In the genomic region with DNA sequence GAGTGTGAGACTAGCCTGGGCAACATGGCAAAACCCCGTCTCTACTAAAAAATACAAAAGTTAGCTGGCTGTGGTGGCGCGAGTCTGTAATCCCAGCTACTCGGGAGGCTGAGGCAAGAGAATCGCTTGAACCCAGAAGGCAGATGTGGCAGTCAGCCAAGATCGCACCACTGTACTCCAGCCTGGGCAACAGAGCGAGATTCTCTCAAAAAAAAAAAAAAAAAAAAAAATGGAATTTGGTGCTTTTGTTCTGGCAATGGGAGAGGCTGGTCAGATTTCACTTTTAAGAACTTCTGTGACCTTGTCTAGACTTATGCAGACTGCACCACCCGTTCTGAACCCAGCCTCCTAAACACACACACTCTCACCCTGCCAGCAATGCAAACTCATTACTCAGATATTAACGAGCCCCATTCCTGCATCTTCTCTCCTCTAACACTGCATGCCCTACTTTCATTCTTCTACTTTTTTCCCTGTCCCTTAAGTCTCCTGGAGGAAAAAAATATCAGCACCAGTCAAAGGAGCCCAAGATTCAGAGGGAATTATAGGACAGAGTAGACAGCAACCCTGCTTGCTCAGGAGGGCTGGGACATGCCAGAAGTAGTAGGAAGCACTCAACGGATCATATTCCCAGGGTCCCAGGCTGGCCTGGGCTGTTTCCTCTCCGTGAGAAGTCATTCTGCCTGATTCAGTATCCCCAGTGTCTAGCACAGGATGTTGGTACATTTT, we compare ENCODE assay signal across 13 cellular contexts. TPM values are rescaled to one million over a fixed set of nuclear protein-coding genes. Genes with fewer than 3 reads are reported as not detected.
DNase-seq lines count a peak whose midpoint lies in the region; ATAC-seq and TF ChIP-seq lines count a peak whose summit lies in the region.
"Had no signal": no experiment of that assay in that cellular context is flagged by ENCODE, and none has a peak within 500 bp of the region (broad histone marks: within the 10 kb centered on the region; RNA-seq: fewer than 3 reads in every experiment).

No MANE protein-coding gene starts in this region.

- H3K27me3 ChIP-seq in liver (ENCODE audit: control insufficient read depth in 4 of 4, insufficient read depth in 4 of 4, low read length in 3 of 4): no peaks in the 10 kb centered on the region
- H3K27me3 ChIP-seq in thyroid gland: no peaks in the 10 kb centered on the region

- H3K4me3 ChIP-seq in liver (ENCODE audit: low read depth in 1 of 3, low read length in 3 of 3): no peak overlapping the region
- no peak overlapping the region for H3K4me3 ChIP-seq in thyroid gland (replicated peaks in 1 of 3)

- peak; percentile 37 for DNase-seq in HCEC 1CT
- no peak for DNase-seq in chondrocyte (ENCODE audit: low spot score)
- no peak for DNase-seq in thyroid gland
- DNase-seq in mesothelial cell of epicardium (ENCODE audit: low spot score in 2 of 2, unreplicated experiment in 2 of 2): no peak
- DNase-seq in retina: no peak
- no peak for DNase-seq in NCI-H2107 treated with DMSO at 0.1 percent for 48 hours (lab: John Stamatoyannopoulos, UW; ENCODE audit: unreplicated experiment)
- DNase-seq: activated CD4-positive, alpha-beta T cell treated with anti-CD3 and anti-CD28 coated beads for 36 hours; activated T-cell treated with anti-CD3 and anti-CD28 coated beads, Interleukin-2, amount 50 U/mL, for 4 hours; COR-L47 had no signal

- 70% methylated on average over 11 of the region's 11 CpGs for WGBS in liver
- 74 to 79% methylated on average over 11 of the region's 11 CpGs for WGBS in thyroid gland, 2 donors

- ATAC-seq in GM19035 (IDR thresholded peaks at IDR 0.05; ENCODE audit: unreplicated experiment): no peak
- ATAC-seq: activated CD4-positive, alpha-beta T cell treated with anti-CD3 and anti-CD28 coated beads for 36 hours; activated T-cell treated with anti-CD3 and anti-CD28 coated beads, Interleukin-2, amount 50 U/mL, for 4 hours had no signal

- H3K4me3 Mint-ChIP-seq in chondrocyte (ENCODE audit: unreplicated experiment) (peak overlapping the region; percentile 29), mesothelial cell of epicardium (no peak overlapping the region)
- H3K4me3 Mint-ChIP-seq: activated CD4-positive, alpha-beta T cell treated with anti-CD3 and anti-CD28 coated beads for 36 hours; activated T-cell treated with anti-CD3 and anti-CD28 coated beads, Interleukin-2, amount 50 U/mL, for 4 hours; stimulated activated naive CD8-positive, alpha-beta T cell treated with anti-CD3 and anti-CD28 coated beads, Interleukin-15, Interleukin-2, amounts not matched to agents 100 ng/mL and 50 ng/mL, for 24 hours had no signal

- peaks cover 0 to 12% (median 7%) of the 10 kb centered on the region in 4 donors for H3K36me3 ChIP-seq in liver (ENCODE audit: control insufficient read depth in 4 of 4, insufficient read depth in 3 of 4, low read depth in 1 of 4, low read length in 3 of 4)
- peaks cover 7 to 9% of the 10 kb centered on the region in 2 donors for H3K36me3 ChIP-seq in thyroid gland

- H3K9me3 ChIP-seq in liver (ENCODE audit: control insufficient read depth in 4 of 4, low read length in 3 of 4) (no peaks in the 10 kb centered on the region), thyroid gland (no peaks in the 10 kb centered on the region)

- H3K9me3 Mint-ChIP-seq in chondrocyte (ENCODE audit: low read depth): no peaks in the 10 kb centered on the region
- no peaks in the 10 kb centered on the region for H3K9me3 Mint-ChIP-seq in mesothelial cell of epicardium

- H3K27ac Mint-ChIP-seq in chondrocyte (ENCODE audit: unreplicated experiment) (peak overlapping the region; percentile 85), mesothelial cell of epicardium (no peak overlapping the region)
- H3K27ac Mint-ChIP-seq: activated CD4-positive, alpha-beta T cell treated with anti-CD3 and anti-CD28 coated beads for 36 hours; stimulated activated naive CD8-positive, alpha-beta T cell treated with anti-CD3 and anti-CD28 coated beads, Interleukin-15, Interleukin-2, amounts not matched to agents 100 ng/mL and 50 ng/mL, for 24 hours had no signal

- H3K36me3 Mint-ChIP-seq in chondrocyte (ENCODE audit: low read depth): peaks cover 17% of the 10 kb centered on the region
- H3K36me3 Mint-ChIP-seq in mesothelial cell of epicardium: no peaks in the 10 kb centered on the region

- no peak overlapping the region for H3K9ac ChIP-seq in liver (ENCODE audit: low read depth in 1 of 2, low read length in 2 of 2)

- no peak for TF ChIP-seq RAD21 in liver (IDR thresholded peaks at IDR 0.05)

- H3K4me1 ChIP-seq in liver (ENCODE audit: control insufficient read depth in 4 of 4, insufficient read depth in 4 of 4, low read length in 3 of 4) (peaks cover 12 to 55% (median 42%) of the 10 kb centered on the region in 4 donors), thyroid gland (peaks cover 33 to 58% of the 10 kb centered on the region in 2 donors)

- H3K27ac ChIP-seq in liver (ENCODE audit: low read depth in 1 of 2, low read length in 2 of 2): peak overlapping the region; percentile 33 to 67
- peak overlapping the region in 2 of 3 donors; percentile 19 to 31 for H3K27ac ChIP-seq in thyroid gland

- H3K27me3 Mint-ChIP-seq in chondrocyte (ENCODE audit: low read depth) (no peaks in the 10 kb centered on the region), mesothelial cell of epicardium (ENCODE audit: low read depth) (peaks cover 5% of the 10 kb centered on the region)

- H3K4me1 Mint-ChIP-seq in chondrocyte (ENCODE audit: low read depth) (peaks cover 81% of the 10 kb centered on the region), mesothelial cell of epicardium (peaks cover 6% of the 10 kb centered on the region)

- intact Hi-C loops in thyroid gland (cut with DNase I): no loop called here

- TF ChIP-seq CTCF in chondrocyte (IDR thresholded peaks at IDR 0.05) (no peak), liver (IDR thresholded peaks at IDR 0.05; ENCODE audit: low read depth, low read length, missing input control) (no peak), thyroid gland (IDR thresholded peaks at IDR 0.05) (no peak), mesothelial cell of epicardium (IDR thresholded peaks at IDR 0.05; ENCODE audit: unreplicated experiment) (no peak)

- no peak for TF ChIP-seq POLR2A in thyroid gland (IDR thresholded peaks at IDR 0.05)

TF ChIP-seq in liver, 16 proteins besides CTCF, POLR2A, EP300 and RAD21:
- TF ChIP-seq HNF4A (conservative IDR thresholded peaks at IDR 0.05) (no peak), NR2F2 (IDR thresholded peaks at IDR 0.05) (no peak), YY1 (IDR thresholded peaks at IDR 0.05) (no peak)

RNA-seq across cellular contexts. Expression of a gene that starts 4.4 kb away (rescaled TPM):
- total RNA-seq in chondrocyte (13.3 to 36.6 TPM (median 35.2 TPM) in 3 replicates), liver (10 to 100 TPM in 1 of 2 donors, 1 to 10 TPM in 1; 6.7 to 36.2 TPM), thyroid gland (10 to 100 TPM; 23.4 to 39.8 (median 33.1) TPM), mesothelial cell of epicardium (3.3 to 4.1 TPM (median 3.8 TPM) in 3 replicates)
- 10 to 100 TPM; 29.2 to 29.3 TPM for polyA plus RNA-seq in liver
- total RNA-seq: OCI-LY7 had no signal
